Comparison of ENCODE assay signal across 1 cellular context in the genomic region with DNA sequence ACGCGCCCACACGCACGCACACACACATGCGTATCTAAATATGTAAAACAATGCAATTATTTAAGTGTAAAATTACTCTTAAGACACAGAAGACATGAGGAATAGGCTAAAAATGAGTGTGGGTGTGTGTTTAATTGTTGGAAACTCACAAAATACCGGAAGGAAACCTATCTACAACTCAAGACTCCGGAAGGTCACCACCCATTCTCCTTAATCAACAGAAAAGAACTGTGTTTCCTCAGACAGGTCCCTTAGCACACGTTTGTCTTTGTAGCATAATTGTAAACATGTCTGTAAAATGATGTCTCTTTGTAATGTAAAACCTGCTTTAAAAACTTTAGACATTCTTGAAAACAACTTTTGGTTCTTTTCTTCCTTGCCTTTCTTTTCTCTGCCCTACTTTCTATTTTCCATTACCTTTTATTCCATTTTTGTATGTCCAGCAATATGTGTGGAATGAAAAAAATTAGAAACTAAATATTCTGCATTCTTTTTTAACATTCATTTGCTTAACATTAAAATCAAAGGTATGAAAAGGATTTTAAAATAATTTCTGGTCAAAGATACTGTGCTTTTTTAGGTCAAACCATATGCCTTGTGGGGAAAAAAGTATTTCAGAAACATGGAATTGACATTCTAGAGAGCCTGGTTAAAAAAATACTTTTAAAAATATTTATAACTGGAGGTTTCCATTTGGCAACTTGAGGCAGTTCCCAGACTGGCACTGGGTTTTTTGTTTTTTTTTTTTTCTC.
TF ChIP-seq lines count a peak whose summit lies in the region.

No MANE protein-coding gene starts in this region.

TF ChIP-seq in endothelial cell of umbilical vein, 7 proteins besides CTCF, POLR2A, EP300 and RAD21:
- TF ChIP-seq GATA2 (IDR thresholded peaks at IDR 0.05; ENCODE audit: insufficient read depth, insufficient read length, low read depth, low read length), result no peak
- TF ChIP-seq EZH2 (IDR thresholded peaks at IDR 0.05; ENCODE audit: borderline replicate concordance, low read depth, low read length, severe bottlenecking), result no peak
- TF ChIP-seq FOS (IDR thresholded peaks at IDR 0.05; ENCODE audit: borderline replicate concordance, insufficient read depth, low read length), result no peak
- no peak for TF ChIP-seq JUN (IDR thresholded peaks at IDR 0.05; ENCODE audit: borderline replicate concordance, insufficient read depth, insufficient read length, low read depth)
- TF ChIP-seq MAX (IDR thresholded peaks at IDR 0.05; ENCODE audit: insufficient read depth, insufficient read length), result no peak
- no peak for TF ChIP-seq MYC (IDR thresholded peaks at IDR 0.05; ENCODE audit: low read depth, low read length)
- no peak for TF ChIP-seq POLR2AphosphoS5 (IDR thresholded peaks at IDR 0.05; ENCODE audit: insufficient read depth, low read depth, low read length)
